ENCODE assay signal across 20 cellular contexts in the genomic region with DNA sequence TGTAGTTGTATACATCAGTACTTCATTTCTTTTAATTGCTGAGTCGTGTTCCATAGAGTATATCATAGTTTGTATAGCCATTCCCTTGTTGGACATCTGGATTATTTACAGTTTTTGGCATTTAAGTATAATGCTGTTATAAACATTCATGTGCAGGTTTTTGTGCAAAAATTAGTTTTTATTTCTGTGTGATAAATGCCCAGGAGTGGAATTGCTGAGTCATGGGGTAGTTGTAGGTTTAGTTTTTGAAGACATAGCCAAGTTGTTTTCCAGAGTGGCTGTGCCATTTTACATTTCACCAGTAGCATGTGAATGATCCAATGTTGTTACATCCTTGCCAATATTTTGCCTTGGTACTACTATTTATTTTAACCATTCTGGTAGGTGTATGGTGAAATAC. TPM values are rescaled to one million over a fixed set of nuclear protein-coding genes. Genes with fewer than 3 reads are reported as not detected.
DNase-seq lines count a peak whose midpoint lies in the region; ATAC-seq, FAIRE-seq and TF ChIP-seq lines count a peak whose summit lies in the region.
"Had no signal": no experiment of that assay in that cellular context is flagged by ENCODE, and none has a peak within 500 bp of the region (broad histone marks: within the 10 kb centered on the region; RNA-seq: fewer than 3 reads in every experiment).

No MANE protein-coding gene starts in this region.

- TF ChIP-seq POLR2A in HepG2 (IDR thresholded peaks at IDR 0.05; ENCODE audit: insufficient read depth in 1 of 2, low read depth in 2 of 2, low read length in 2 of 2) = no peak
- no peak for TF ChIP-seq POLR2A in right lobe of liver (IDR thresholded peaks at IDR 0.05)
- no peak for TF ChIP-seq POLR2A in K562 (conservative IDR thresholded peaks at IDR 0.05)

- peaks cover 97% of the 10 kb centered on the region for H3K36me3 Mint-ChIP-seq in activated naive CD8-positive, alpha-beta T cell treated with anti-CD3 and anti-CD28 coated beads, Interleukin-2, amount 50 U/mL, for 24 hours (ENCODE audit: low read depth)

- TF ChIP-seq EP300 in HepG2 (IDR thresholded peaks at IDR 0.05; ENCODE audit: low read depth in 2 of 2, low read length in 2 of 2) (no peak), HepG2 (CRISPR knock-in tag; IDR thresholded peaks at IDR 0.05; ENCODE audit: borderline replicate concordance) (no peak), K562 (IDR thresholded peaks at IDR 0.05; ENCODE audit: low read length) (no peak)

- no peak for TF ChIP-seq CTCF in HepG2 (CRISPR knock-in tag; IDR thresholded peaks at IDR 0.05)
- TF ChIP-seq CTCF in right lobe of liver (IDR thresholded peaks at IDR 0.05) = no peak
- TF ChIP-seq CTCF in K562 (IDR thresholded peaks at IDR 0.05 in 2 of 3, conservative IDR thresholded peaks at IDR 0.05 in 1 of 3; ENCODE audit: insufficient read depth in 2 of 3, low read depth in 1 of 3, low read length in 3 of 3) = no peak

- no peak overlapping the region for H3K4me3 ChIP-seq in HepG2 (replicated peaks in 1 of 3; ENCODE audit: insufficient read depth in 1 of 3, low read depth in 2 of 3, low read length in 3 of 3)
- no peak overlapping the region for H3K4me3 ChIP-seq in right lobe of liver
- H3K4me3 ChIP-seq in K562 = no peak overlapping the region
- H3K4me3 ChIP-seq: GM12878 had no signal

- TF ChIP-seq RAD21 in HepG2 (CRISPR knock-in tag; IDR thresholded peaks at IDR 0.05) = no peak
- TF ChIP-seq RAD21 in K562 (CRISPR knock-in tag; conservative IDR thresholded peaks at IDR 0.05 in 1 of 2, IDR thresholded peaks at IDR 0.05 in 1 of 2) = no peak

- DNase-seq in HepG2 (ENCODE audit: low spot score) (no peak), right lobe of liver (no peak), K562 (ENCODE audit: extremely low read depth in 1 of 4, low spot score in 3 of 4) (no peak), fibroblast of gingiva (ENCODE audit: low read depth) (peak; percentile 4), NCI-H345 (lab: John Stamatoyannopoulos, UW) (no peak), NCI-H526 (lab: John Stamatoyannopoulos, UW) (no peak)
- DNase-seq in activated naive CD8-positive, alpha-beta T cell treated with anti-CD3 and anti-CD28 coated beads, Interleukin-2, amount 50 U/mL, for 24 hours = no peak
- DNase-seq: 8988T; Calu3; CD8-positive, alpha-beta T cell; DMS53; DND-41; EL; HCEC 1CT; HFFc6 had no signal

- no peaks in the 10 kb centered on the region for H3K79me2 ChIP-seq in HepG2 (ENCODE audit: insufficient read depth, low read length)
- no peaks in the 10 kb centered on the region; the same call in 2 of the 3 replicates for H3K79me2 ChIP-seq in K562 (ENCODE audit: control insufficient read depth, insufficient read depth, low read length)

- POLR2A ChIA-PET in HepG2 (lab: Yijun Ruan, JAX) = no interaction called here
- POLR2A ChIA-PET in K562 (lab: Yijun Ruan, JAX) = interaction anchor here (0.6 kb wide), 1 partner anchor 41 kb away, joined by 3 read pairs; no protein-coding TSS in a partner anchor

- H3K9me3 Mint-ChIP-seq in activated naive CD8-positive, alpha-beta T cell treated with anti-CD3 and anti-CD28 coated beads, Interleukin-2, amount 50 U/mL, for 24 hours = peaks cover 55% of the 10 kb centered on the region

- ATAC-seq in HepG2 (no peak), right lobe of liver (no peak), K562 (no peak)
- ATAC-seq in activated naive CD8-positive, alpha-beta T cell treated with anti-CD3 and anti-CD28 coated beads, Interleukin-2, amount 50 U/mL, for 24 hours = no peak
- ATAC-seq: CD8-positive, alpha-beta T cell; GM12878 had no signal

- H3K4me2 ChIP-seq in HepG2 (ENCODE audit: low read depth, low read length) (no peak overlapping the region), K562 (ENCODE audit: insufficient read depth, low read length) (no peak overlapping the region)
- H3K4me2 ChIP-seq: BLaER1 treated with 17β-estradiol and CSF1 and Interleukin-3, amounts not matched to agents 10 nM and 100 nM had no signal

- H3K9me3 ChIP-seq in HepG2 (ENCODE audit: low read length) (peaks cover 46% of the 10 kb centered on the region), right lobe of liver (peaks cover 0 to 27% (median 8%) of the 10 kb centered on the region in 4 donors), K562 (replicated peaks; ENCODE audit: control insufficient read depth, insufficient read depth, low read depth, low read length) (no peaks in the 10 kb centered on the region; the same call in 1 of the 2 replicates)

- no peaks in the 10 kb centered on the region for H3K27me3 Mint-ChIP-seq in activated naive CD8-positive, alpha-beta T cell treated with anti-CD3 and anti-CD28 coated beads, Interleukin-2, amount 50 U/mL, for 24 hours
- H3K27me3 Mint-ChIP-seq: B cell had no signal

- no peak overlapping the region for H3K9ac ChIP-seq in HepG2 (ENCODE audit: insufficient read depth, low read depth, low read length)
- H3K9ac ChIP-seq in K562 (ENCODE audit: insufficient read depth in 1 of 2, low read depth in 2 of 2, low read length in 2 of 2) = no peak overlapping the region
- H3K9ac ChIP-seq: BLaER1 treated with 17β-estradiol and CSF1 and Interleukin-3, amounts not matched to agents 10 nM and 100 nM had no signal

- in situ Hi-C loops in HepG2 (cut with HindIII; ENCODE audit: extremely low pct_ligation_motif_present, low pct_unique_long_range_greater_than_20kb) = no loop called here
- in situ Hi-C loops in K562 (cut with MboI) = no loop called here

- H3K4me3 Mint-ChIP-seq in activated naive CD8-positive, alpha-beta T cell treated with anti-CD3 and anti-CD28 coated beads, Interleukin-2, amount 50 U/mL, for 24 hours = no peak overlapping the region
- H3K4me3 Mint-ChIP-seq: B cell; CD8-positive, alpha-beta T cell; HFFc6 had no signal

- H3K27ac ChIP-seq in HepG2 (ENCODE audit: extremely low read length, insufficient read depth, low read length) = no peak overlapping the region
- H3K27ac ChIP-seq in right lobe of liver = no peak overlapping the region
- no peak overlapping the region for H3K27ac ChIP-seq in K562 (ENCODE audit: extremely low read depth, low read depth, low read length)
- H3K27ac ChIP-seq: BLaER1 treated with 17β-estradiol and CSF1 and Interleukin-3, amounts not matched to agents 10 nM and 100 nM had no signal

- CTCF ChIA-PET in HepG2 (lab: Yijun Ruan, JAX; ENCODE audit: low intra/inter-chr PET ratio, low total read pairs) (no interaction called here), K562 (lab: Yijun Ruan, JAX; ENCODE audit: low intra/inter-chr PET ratio) (no interaction called here)

- H4K20me1 ChIP-seq in HepG2 (ENCODE audit: insufficient read depth, low read length) = no peaks in the 10 kb centered on the region
- H4K20me1 ChIP-seq in K562 (replicated peaks; ENCODE audit: control insufficient read depth, insufficient read depth, low read length) = no peaks in the 10 kb centered on the region
- H4K20me1 ChIP-seq: BLaER1 treated with 17β-estradiol and CSF1 and Interleukin-3, amounts not matched to agents 10 nM and 100 nM had no signal

- peaks cover 7% of the 10 kb centered on the region for H3K4me1 Mint-ChIP-seq in activated naive CD8-positive, alpha-beta T cell treated with anti-CD3 and anti-CD28 coated beads, Interleukin-2, amount 50 U/mL, for 24 hours
- H3K4me1 Mint-ChIP-seq: B cell had no signal

- H3K36me3 ChIP-seq in HepG2 (replicated peaks in 1 of 2; ENCODE audit: control insufficient read depth in 1 of 2, insufficient read depth in 2 of 2, low read length in 2 of 2) (peaks cover 20 to 74% of the 10 kb centered on the region in 2 experiments), right lobe of liver (peaks cover 0 to 67% (median 19%) of the 10 kb centered on the region in 4 donors), K562 (ENCODE audit: control insufficient read depth, insufficient read depth, low read length) (peaks cover 78% of the 10 kb centered on the region)

- no peaks in the 10 kb centered on the region for H3K9me1 ChIP-seq in K562 (ENCODE audit: control insufficient read depth, insufficient read depth, low read length)

- H3K27me3 ChIP-seq in HepG2 (ENCODE audit: control insufficient read depth in 1 of 2, insufficient read depth in 2 of 2, low read length in 2 of 2) (no peaks in the 10 kb centered on the region), right lobe of liver (no peaks in the 10 kb centered on the region), K562 (ENCODE audit: control insufficient read depth in 2 of 2, insufficient read depth in 2 of 2, low read length in 2 of 2) (no peaks in the 10 kb centered on the region)
- H3K27me3 ChIP-seq: BLaER1 treated with 17β-estradiol and CSF1 and Interleukin-3, amounts not matched to agents 10 nM and 100 nM had no signal

- H2AFZ ChIP-seq in HepG2 (ENCODE audit: low read length) (no peak overlapping the region), K562 (ENCODE audit: low read depth, low read length) (no peak overlapping the region)

- BruUV-seq in HepG2 (replicated peaks; lab: Mats Ljungman, UMichigan) (no TSS peak), K562 (replicated peaks; lab: Mats Ljungman, UMichigan) (no TSS peak)

- intact Hi-C loops in HepG2 (cut with micrococcal nuclease; ENCODE audit: unreplicated experiment) (no loop called here), right lobe of liver (cut with DNase I) (no loop called here), K562 (cut with micrococcal nuclease) (no loop called here)

- no peak for FAIRE-seq in HepG2 (lab: Jason Lieb, UNC)
- FAIRE-seq in K562 (lab: Jason Lieb, UNC) = no peak
- FAIRE-seq: GM12878, H54, HTR-8/SVneo had no signal

- H3K27ac Mint-ChIP-seq in activated naive CD8-positive, alpha-beta T cell treated with anti-CD3 and anti-CD28 coated beads, Interleukin-2, amount 50 U/mL, for 24 hours = no peak overlapping the region
- H3K27ac Mint-ChIP-seq: B cell; CD8-positive, alpha-beta T cell; HFFc6 had no signal

- WGBS in HepG2 (ENCODE audit: low lambda C conversion rate) = 97% methylated on average over 1 of the region's 1 CpG
- WGBS in right lobe of liver (ENCODE audit: insufficient coverage, low coverage, low lambda C conversion rate, missing lambda C conversion rate) = 100% methylated on average over 1 of the region's 1 CpG
- WGBS in K562 (ENCODE audit: insufficient coverage, low coverage, missing lambda C conversion rate) = 95% methylated on average over 1 of the region's 1 CpG

- H3K4me1 ChIP-seq in HepG2 (ENCODE audit: insufficient read depth, low read length) (no peaks in the 10 kb centered on the region), right lobe of liver (no peaks in the 10 kb centered on the region), K562 (replicated peaks in 1 of 2; ENCODE audit: control insufficient read depth in 2 of 2, insufficient read depth in 2 of 2, low read length in 2 of 2) (no peaks in the 10 kb centered on the region; a peak in 1 of 5 replicates)

RNA-seq across cellular contexts. Expression of a gene that starts 12.5 kb away (rescaled TPM):
- 6.8 and 10.3 TPM in 2 replicates for total RNA-seq in HepG2 (2016; rRNA removed; fragmentation: Illumina TruSeq; extraction: Trizol)
- 4.3 and 6.2 TPM in 2 replicates for total RNA-seq in HepG2 (2016; cell fraction: cytosol; rRNA removed; fragmentation: Illumina TruSeq; extraction: Trizol; ENCODE audit: low read depth)
- total RNA-seq in HepG2 (2016; cell fraction: insoluble cytoplasmic fraction; rRNA removed; fragmentation: Illumina TruSeq; extraction: Trizol) = 6.6 and 8.5 TPM in 2 replicates
- 3.7 and 5.5 TPM in 2 replicates for total RNA-seq in HepG2 (2016; cell fraction: membrane; rRNA removed; fragmentation: Illumina TruSeq; extraction: Trizol)
- total RNA-seq in HepG2 (2016; cell fraction: nucleus; rRNA removed; fragmentation: Illumina TruSeq; extraction: Trizol) = 17.2 and 19.1 TPM in 2 replicates
- polyA plus RNA-seq in HepG2 (2011; rRNA removed) = 7.8 and 8.0 TPM in 2 replicates
- 2.7 and 2.9 TPM in 2 replicates for polyA plus RNA-seq in HepG2 (2011; cell fraction: cytosol; rRNA removed)
- 16.8 and 20.1 TPM in 2 replicates for polyA plus RNA-seq in HepG2 (2011; cell fraction: nucleus; rRNA removed)
- 6.9 and 9.3 TPM in 2 replicates for polyA plus RNA-seq in HepG2 (2012)
- polyA plus RNA-seq in HepG2 (2016; cell fraction: cytosol; fragmentation: Illumina TruSeq; extraction: Trizol; ENCODE audit: low read depth) = 0.32 and 0.40 TPM in 2 replicates
- 4.1 TPM in 2 replicates for polyA plus RNA-seq in HepG2 (2016; cell fraction: insoluble cytoplasmic fraction; fragmentation: Illumina TruSeq; extraction: Trizol; ENCODE audit: low read depth)
- 0.79 and 1.0 TPM in 2 replicates for polyA plus RNA-seq in HepG2 (2016; cell fraction: membrane; fragmentation: Illumina TruSeq; extraction: Trizol; ENCODE audit: low read depth)
- 31.3 and 33.1 TPM in 2 replicates for polyA plus RNA-seq in HepG2 (2016; cell fraction: nucleus; fragmentation: Illumina TruSeq; extraction: Trizol; ENCODE audit: insufficient read depth, low read depth)
- 3.1 and 4.7 TPM in 2 replicates for polyA minus RNA-seq in HepG2 (2011; rRNA and poly(A)+ RNA removed; ENCODE audit: low replicate concordance)
- 2.4 and 4.5 TPM in 2 replicates for polyA minus RNA-seq in HepG2 (2011; cell fraction: cytosol; rRNA and poly(A)+ RNA removed)
- 22.5 and 26.5 TPM in 2 replicates for polyA minus RNA-seq in HepG2 (2011; cell fraction: nucleus; rRNA and poly(A)+ RNA removed)
- total RNA-seq in right lobe of liver = 1 to 10 TPM; 2.0 to 7.2 (median 5.0) TPM
- total RNA-seq in K562 (2011; cell fraction: chromatin; rRNA removed; ENCODE audit: low replicate concordance) = 16.5 and 44.5 TPM in 2 replicates
- 10.0 and 16.6 TPM in 2 replicates for total RNA-seq in K562 (2011; cell fraction: nucleolus; rRNA removed)
- total RNA-seq in K562 (2011; cell fraction: nucleoplasm; rRNA removed) = 18.1 and 19.9 TPM in 2 replicates
- 7.1 and 9.2 TPM in 2 replicates for total RNA-seq in K562 (2014; rRNA removed)
- 10.0 and 14.3 TPM in 2 replicates for total RNA-seq in K562 (2014; rRNA removed; fragmentation: Illumina TruSeq; extraction: Trizol)
- 13.8 and 14.2 TPM in 2 replicates for total RNA-seq in K562 (2015; rRNA removed; fragmentation: Illumina TruSeq; extraction: Trizol)
- 9.5 and 11.2 TPM in 2 replicates for total RNA-seq in K562 (2021)
- 16.4 and 18.3 TPM in 2 replicates for polyA plus RNA-seq in K562 (2011; rRNA removed)
- 5.2 and 6.9 TPM in 2 replicates for polyA plus RNA-seq in K562 (2011; cell fraction: cytosol; rRNA removed)
- polyA plus RNA-seq in K562 (2011; cell fraction: nucleus; rRNA removed) = 27.2 and 34.4 TPM in 2 replicates
- polyA plus RNA-seq in K562 (2012) = 6.6 and 16.5 TPM in 2 replicates
- polyA plus RNA-seq in K562 (2014; fragmentation: Illumina TruSeq; extraction: Trizol) = 10.7 and 13.3 TPM in 2 replicates
- polyA plus RNA-seq in K562 (2014; fragmentation: Nextera tagmentation; extraction: Ambion mirVana) = 1 to 10 TPM; 1.8 to 2.0 TPM
- 15.6 and 16.2 TPM in 2 replicates for polyA plus RNA-seq in K562 (2014; rRNA removed)
- polyA minus RNA-seq in K562 (2011; rRNA and poly(A)+ RNA removed) = 9.4 and 9.8 TPM in 2 replicates
- 2.3 and 4.6 TPM in 2 replicates for polyA minus RNA-seq in K562 (2011; cell fraction: cytosol; rRNA and poly(A)+ RNA removed)
- polyA minus RNA-seq in K562 (2011; cell fraction: nucleus; rRNA and poly(A)+ RNA removed) = 12.4 and 15.2 TPM in 2 replicates

RNA-seq across cellular contexts. Expression of a gene that starts 23.4 kb away (rescaled TPM):
- total RNA-seq in HepG2 (2016; rRNA removed; fragmentation: Illumina TruSeq; extraction: Trizol) (0.13 and 0.27 TPM in 2 replicates), right lobe of liver (under 1 TPM; 0.18 to 0.71 (median 0.45) TPM), K562 (2014; rRNA removed) (0.16 TPM in 1 of 2 replicates, not detected in the other), K562 (2014; rRNA removed; fragmentation: Illumina TruSeq; extraction: Trizol) (not detected in 2 replicates), K562 (2015; rRNA removed; fragmentation: Illumina TruSeq; extraction: Trizol) (0.07 TPM in 1 of 2 replicates, not detected in the other), K562 (2021) (not detected in 2 replicates)
- 0.18 and 0.81 TPM in 2 replicates for total RNA-seq in HepG2 (2016; cell fraction: cytosol; rRNA removed; fragmentation: Illumina TruSeq; extraction: Trizol; ENCODE audit: low read depth)
- 0.19 and 0.56 TPM in 2 replicates for total RNA-seq in HepG2 (2016; cell fraction: insoluble cytoplasmic fraction; rRNA removed; fragmentation: Illumina TruSeq; extraction: Trizol)
- 0.17 and 0.34 TPM in 2 replicates for total RNA-seq in HepG2 (2016; cell fraction: membrane; rRNA removed; fragmentation: Illumina TruSeq; extraction: Trizol)
- total RNA-seq in HepG2 (2016; cell fraction: nucleus; rRNA removed; fragmentation: Illumina TruSeq; extraction: Trizol) = 0.16 and 0.47 TPM in 2 replicates
- polyA plus RNA-seq in HepG2 (2011; rRNA removed) (0.29 and 0.42 TPM in 2 replicates), K562 (2011; rRNA removed) (0.07 and 0.13 TPM in 2 replicates), K562 (2014; fragmentation: Illumina TruSeq; extraction: Trizol) (not detected in 2 replicates), K562 (2014; fragmentation: Nextera tagmentation; extraction: Ambion mirVana) (not detected), K562 (2014; rRNA removed) (not detected in 2 replicates)
- polyA plus RNA-seq in HepG2 (2011; cell fraction: cytosol; rRNA removed) = 0.12 and 0.24 TPM in 2 replicates
- 0.14 and 0.42 TPM in 2 replicates for polyA plus RNA-seq in HepG2 (2011; cell fraction: nucleus; rRNA removed)
- 0.24 and 0.44 TPM in 2 replicates for polyA plus RNA-seq in HepG2 (2012)
- 0.03 and 0.15 TPM in 2 replicates for polyA plus RNA-seq in HepG2 (2016; cell fraction: cytosol; fragmentation: Illumina TruSeq; extraction: Trizol; ENCODE audit: low read depth)
- 0.23 and 0.51 TPM in 2 replicates for polyA plus RNA-seq in HepG2 (2016; cell fraction: insoluble cytoplasmic fraction; fragmentation: Illumina TruSeq; extraction: Trizol; ENCODE audit: low read depth)
- 0.15 and 0.31 TPM in 2 replicates for polyA plus RNA-seq in HepG2 (2016; cell fraction: membrane; fragmentation: Illumina TruSeq; extraction: Trizol; ENCODE audit: low read depth)
- polyA plus RNA-seq in HepG2 (2016; cell fraction: nucleus; fragmentation: Illumina TruSeq; extraction: Trizol; ENCODE audit: insufficient read depth, low read depth) = 0.71 and 0.76 TPM in 2 replicates
- not detected in 2 replicates for polyA minus RNA-seq in HepG2 (2011; rRNA and poly(A)+ RNA removed; ENCODE audit: low replicate concordance)
- not detected in 2 replicates for polyA minus RNA-seq in HepG2 (2011; cell fraction: cytosol; rRNA and poly(A)+ RNA removed)
- polyA minus RNA-seq in HepG2 (2011; cell fraction: nucleus; rRNA and poly(A)+ RNA removed) = 0.64 and 0.99 TPM in 2 replicates
- total RNA-seq in K562 (2011; cell fraction: chromatin; rRNA removed; ENCODE audit: low replicate concordance) = 0.21 TPM in 1 of 2 replicates, not detected in the other
- total RNA-seq in K562 (2011; cell fraction: nucleolus; rRNA removed) = 0.26 TPM in 1 of 2 replicates, not detected in the other
- total RNA-seq in K562 (2011; cell fraction: nucleoplasm; rRNA removed) = not detected in 2 replicates
- 0.03 TPM in 1 of 2 replicates, not detected in the other for polyA plus RNA-seq in K562 (2011; cell fraction: cytosol; rRNA removed)
- not detected in 2 replicates for polyA plus RNA-seq in K562 (2011; cell fraction: nucleus; rRNA removed)
- polyA plus RNA-seq in K562 (2012) = 0.05 and 0.25 TPM in 2 replicates
- not detected in 2 replicates for polyA minus RNA-seq in K562 (2011; rRNA and poly(A)+ RNA removed)
- polyA minus RNA-seq in K562 (2011; cell fraction: cytosol; rRNA and poly(A)+ RNA removed) = not detected in 2 replicates
- polyA minus RNA-seq in K562 (2011; cell fraction: nucleus; rRNA and poly(A)+ RNA removed) = not detected in 2 replicates
- total RNA-seq: GM12878 had no signal
